In the genomic region with DNA sequence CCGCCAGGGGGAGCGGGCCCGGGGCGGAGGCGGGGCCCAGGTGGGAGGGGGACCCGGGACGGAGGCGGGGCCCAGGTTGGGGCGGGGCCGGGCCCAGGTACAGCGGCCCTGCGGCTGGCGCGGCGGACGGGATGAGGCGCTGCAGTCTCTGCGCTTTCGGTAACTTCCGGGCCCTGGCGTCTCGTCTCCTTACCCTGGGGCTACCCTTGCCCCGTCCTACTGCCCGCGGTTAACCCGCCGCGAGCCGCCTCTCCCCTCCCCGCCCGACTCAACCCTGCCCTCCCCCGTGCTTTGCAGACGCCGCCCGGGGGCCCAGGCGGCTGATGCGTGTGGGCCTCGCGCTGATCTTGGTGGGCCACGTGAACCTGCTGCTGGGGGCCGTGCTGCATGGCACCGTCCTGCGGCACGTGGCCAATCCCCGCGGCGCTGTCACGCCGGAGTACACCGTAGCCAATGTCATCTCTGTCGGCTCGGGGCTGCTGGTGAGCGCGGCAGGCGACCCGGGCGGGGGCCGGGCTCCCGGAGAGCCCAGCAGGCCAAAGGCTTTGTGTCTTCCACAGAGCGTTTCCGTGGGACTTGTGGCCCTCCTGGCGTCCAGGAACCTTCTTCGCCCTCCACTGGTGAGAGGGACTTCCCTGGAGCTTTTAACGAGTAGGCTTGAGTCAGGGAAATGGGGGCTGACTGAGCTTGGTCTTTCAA, we compare ENCODE assay signal across 8 cellular contexts. TPM values are rescaled to one million over a fixed set of nuclear protein-coding genes. Genes with fewer than 3 reads are reported as not detected.
DNase-seq lines count a peak whose midpoint lies in the region; FAIRE-seq lines count a peak whose summit lies in the region.

A gene with protein sequence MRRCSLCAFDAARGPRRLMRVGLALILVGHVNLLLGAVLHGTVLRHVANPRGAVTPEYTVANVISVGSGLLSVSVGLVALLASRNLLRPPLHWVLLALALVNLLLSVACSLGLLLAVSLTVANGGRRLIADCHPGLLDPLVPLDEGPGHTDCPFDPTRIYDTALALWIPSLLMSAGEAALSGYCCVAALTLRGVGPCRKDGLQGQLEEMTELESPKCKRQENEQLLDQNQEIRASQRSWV (plus strand): TSS at position 100 of the 699 bp plus-strand sequence. CDS start 32 bp downstream, at position 132.

- no peaks in the 10 kb centered on the region for H3K9me3 ChIP-seq in CD4-positive, alpha-beta memory T cell (ENCODE audit: control insufficient read depth in 1 of 2, low read length in 2 of 2)

- no peaks in the 10 kb centered on the region for H3K27me3 Mint-ChIP-seq in CD4-positive, alpha-beta memory T cell

- peaks cover 34 to 50% of the 10 kb centered on the region in 2 donors for H3K36me3 Mint-ChIP-seq in CD4-positive, alpha-beta memory T cell

- intact Hi-C loops in CD4-positive, alpha-beta memory T cell (cut with micrococcal nuclease), result no loop called here

- H3K27ac ChIP-seq in CD4-positive, alpha-beta memory T cell (ENCODE audit: low read depth, low read length), result no peak within 1 kb of the TSS

- H3K27ac Mint-ChIP-seq in CD4-positive, alpha-beta memory T cell, result peak within 1 kb of the TSS; percentile 23 to 88 (median 68)

- peaks cover 35% of the 10 kb centered on the region for H3K36me3 ChIP-seq in CD4-positive, alpha-beta memory T cell (ENCODE audit: insufficient read depth, low read length)

- H3K27me3 ChIP-seq in CD4-positive, alpha-beta memory T cell (ENCODE audit: insufficient read depth, low read length), result no peaks in the 10 kb centered on the region

- POLR2A ChIA-PET in CD4-positive, alpha-beta memory T cell (lab: Charles Lee; ENCODE audit: partially characterized antibody), result no interaction called here

- DNase-seq in CD4-positive, alpha-beta memory T cell, result peak; percentile 41 to 60 (median 49)
- DNase-seq in NCI-H2081 (lab: John Stamatoyannopoulos, UW) (peak; percentile 83 to 85), activated gamma-delta T cell (lab: John Stamatoyannopoulos, UW) (peak; percentile 22), dermis blood vessel endothelial cell (no peak), frontal cortex (ENCODE audit: low spot score in 2 of 2) (no peak), cortex of kidney (lab: John Stamatoyannopoulos, UW) (no peak)
- DNase-seq in stimulated activated CD4-positive, alpha-beta T cell treated with anti-CD3 and anti-CD28 coated beads, Interleukin-15, amount 100 ng/mL, for 1 hour (ENCODE audit: low read depth in 1 of 2, low spot score in 1 of 2), result peak; percentile 23 to 40

- CTCF ChIA-PET in CD4-positive, alpha-beta memory T cell (lab: Charles Lee; ENCODE audit: partially characterized antibody), result no interaction called here

- H3K9me3 Mint-ChIP-seq in CD4-positive, alpha-beta memory T cell, result peaks cover 0 to 3% (median 0%) of the 10 kb centered on the region in 8 donors

- H3K4me3 Mint-ChIP-seq in CD4-positive, alpha-beta memory T cell, result peak within 1 kb of the TSS in 1 of 8 donors; percentile 14

- peaks cover 0 to 9% (median 5%) of the 10 kb centered on the region in 4 donors for H3K4me1 Mint-ChIP-seq in CD4-positive, alpha-beta memory T cell

- no peak for FAIRE-seq in frontal cortex (lab: Jason Lieb, UNC)

- H3K4me1 ChIP-seq in CD4-positive, alpha-beta memory T cell (ENCODE audit: insufficient read depth, low read length), result no peaks in the 10 kb centered on the region

- no peak within 1 kb of the TSS for H3K4me3 ChIP-seq in CD4-positive, alpha-beta memory T cell (ENCODE audit: low read length in 2 of 2)
- peak within 1 kb of the TSS; percentile 48 for H3K4me3 ChIP-seq in iPS-11a (ENCODE audit: low read depth, low read length)

RNA-seq across cellular contexts. Expression of the gene that starts here (rescaled TPM):
- total RNA-seq in CD4-positive, alpha-beta memory T cell, result 10 to 100 TPM; 23.6 to 23.9 TPM
- polyA plus RNA-seq in CD4-positive, alpha-beta memory T cell, result 1 to 10 TPM; 1.8 to 9.4 TPM
- total RNA-seq in dermis blood vessel endothelial cell (0.47 and 0.51 TPM in 2 replicates), frontal cortex (not detected)

Comparison
In these comparisons a context has a peak if more than half of its experiments do, and no peak if none do; other contexts are left out.
1. RNA of the gene that starts here (total RNA-seq): 23.6 to 23.9 TPM in CD4-positive, alpha-beta memory T cell; 0.47 to 0.51 TPM in dermis blood vessel endothelial cell and not detected in frontal cortex (single experiment); every median in the first group is over 10 times any median in the second.
2. DNase-seq: peak in CD4-positive, alpha-beta memory T cell (5 of 5), NCI-H2081 (2 of 2), activated gamma-delta T cell (single experiment) and stimulated activated CD4-positive, alpha-beta T cell treated with anti-CD3 and anti-CD28 coated beads, Interleukin-15, amount 100 ng/mL, for 1 hour (2 of 2); none in dermis blood vessel endothelial cell (single experiment), frontal cortex (0 of 2) and cortex of kidney (single experiment).